ENCODE assay signal across 32 cellular contexts in genomic region chr12:58000499-58000898, GRCh38. TPM values are rescaled to one million over a fixed set of nuclear protein-coding genes. Genes with fewer than 3 reads are reported as not detected.
"Had no signal": no experiment of that assay in that cellular context is flagged by ENCODE, and none has a peak within 500 bp of the region (broad histone marks: within the 10 kb centered on the region; RNA-seq: fewer than 3 reads in every experiment).

No MANE protein-coding gene starts in this region.

- H3K4me3 ChIP-seq: adrenal gland, ascending aorta, body of pancreas, breast epithelium, cardiac muscle cell had no signal

- H3K36me3 ChIP-seq: adrenal gland, ascending aorta, brain microvascular endothelial cell, breast epithelium, cardiac muscle cell had no signal

- FAIRE-seq: astrocyte, bronchial epithelial cell had no signal

- ATAC-seq: activated naive CD4-positive, alpha-beta T cell treated with anti-CD3 and anti-CD28 coated beads, Interleukin-2, amount 50 U/mL, for 72 hours; activated naive CD8-positive, alpha-beta T cell treated with anti-CD3 and anti-CD28 coated beads, Interleukin-2, amount 50 U/mL, for 24 hours; activated T-cell treated with anti-CD3 and anti-CD28 coated beads, Interleukin-2, amount 50 U/mL, for 4 hours; activated T-cell treated with anti-CD3 and anti-CD28 coated beads, Interleukin-2, amount 50 U/mL, for 72 hours; activated T-helper 17 cell treated with anti-CD3 and anti-CD28 coated beads, Interleukin-2, amount 50 U/mL, for 72 hours; body of pancreas had no signal

- H3K4me1 ChIP-seq: adrenal gland, ascending aorta, body of pancreas, breast epithelium had no signal

- H3K27me3 ChIP-seq: adrenal gland, ascending aorta, body of pancreas, brain microvascular endothelial cell, breast epithelium, cardiac muscle cell had no signal

- H3K27ac ChIP-seq: adrenal gland, ascending aorta, body of pancreas, brain microvascular endothelial cell, breast epithelium, cardiac muscle cell had no signal

- DNase-seq: activated effector memory CD4-positive, alpha-beta T cell treated with anti-CD3 and anti-CD28 coated beads, Interleukin-2, amount 50 U/mL, for 16 hours; activated effector memory CD4-positive, alpha-beta T cell treated with Interleukin-2 at 50 U/mL for 16 hours; activated gamma-delta T cell; activated gamma-delta T cell treated with Interleukin-2 at 50 U/mL for 16 hours; activated naive CD4-positive, alpha-beta T cell; activated naive CD4-positive, alpha-beta T cell treated with anti-CD3 and anti-CD28 coated beads for 36 hours; activated naive CD4-positive, alpha-beta T cell treated with anti-CD3 and anti-CD28 coated beads, Interleukin-2, amount 10 ng/mL, durations not matched to agents 7 days and 5 days; activated naive CD4-positive, alpha-beta T cell treated with anti-CD3 and anti-CD28 coated beads, Interleukin-2, amount 50 U/mL, for 16 hours; activated naive CD4-positive, alpha-beta T cell treated with Interleukin-2 at 50 U/mL for 16 hours; activated naive CD8-positive, alpha-beta T cell treated with anti-CD3 and anti-CD28 coated beads for 36 hours; activated naive CD8-positive, alpha-beta T cell treated with anti-CD3 and anti-CD28 coated beads, Interleukin-2, amount 10 ng/mL, durations not matched to agents 7 days and 5 days; activated naive CD8-positive, alpha-beta T cell treated with anti-CD3 and anti-CD28 coated beads, Interleukin-2, amount 50 U/mL, for 24 hours; activated T-cell treated with anti-CD3 and anti-CD28 coated beads, Interleukin-2, amount 50 U/mL, for 4 hours; activated T-cell treated with anti-CD3 and anti-CD28 coated beads, Interleukin-2, amount 50 U/mL, for 48 hours; activated T-cell treated with anti-CD3 and anti-CD28 coated beads, Interleukin-2, amount 50 U/mL, for 72 hours; adrenal gland; amniotic stem cell; amygdala; anterior cingulate cortex; aorta; body of pancreas; brain microvascular endothelial cell; caudate nucleus; central memory CD4-positive, alpha-beta T cell; cerebellar nuclear complex had no signal

RNA-seq across cellular contexts. Expression of gene ATP23, which starts 59.1 kb away (rescaled TPM):
- total RNA-seq: ascending aorta had no signal
